Comparison of ENCODE assay signal across 5 cellular contexts in the genomic region with DNA sequence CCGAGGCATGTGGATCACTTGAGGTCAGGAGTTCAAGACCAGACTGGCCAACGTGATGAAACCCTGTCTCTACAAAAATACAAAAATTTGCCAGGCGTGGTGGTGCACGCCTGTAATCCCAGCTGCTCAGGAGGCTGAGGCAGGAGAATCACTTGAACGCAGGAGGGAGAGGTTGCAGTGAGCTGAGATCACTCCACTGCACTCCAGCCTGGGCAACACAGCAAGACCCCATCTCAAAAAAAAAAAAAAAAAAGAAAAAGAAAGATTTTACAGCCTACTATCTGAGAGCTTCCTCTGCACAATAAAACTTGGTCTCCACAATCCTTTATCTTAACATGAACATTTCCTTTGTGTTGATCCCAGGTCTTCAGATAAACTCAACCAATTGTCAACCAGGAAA. TPM values are rescaled to one million over a fixed set of nuclear protein-coding genes. Genes with fewer than 3 reads are reported as not detected.
"Had no signal": no experiment of that assay in that cellular context is flagged by ENCODE, and none has a peak within 500 bp of the region (broad histone marks: within the 10 kb centered on the region; RNA-seq: fewer than 3 reads in every experiment).

No MANE protein-coding gene starts in this region.

RNA-seq across cellular contexts. Expression of gene ACY3, which starts 10.2 kb away (rescaled TPM):
- total RNA-seq: H1, H9 had no signal
- polyA plus RNA-seq: GM23338 had no signal

RNA-seq across cellular contexts. Expression of gene ALDH3B2, which starts 13.7 kb away (rescaled TPM):
- total RNA-seq: GM23338, H1, H9, HT-29 had no signal
- polyA plus RNA-seq: GM23338, H1, IgD-negative memory B cell had no signal

RNA-seq across cellular contexts. Expression of gene TBX10, which starts 21.2 kb away (rescaled TPM):
- total RNA-seq: H1, H9 had no signal
- polyA plus RNA-seq: GM23338, IgD-negative memory B cell had no signal
